1 cellular context compared by ENCODE assay signal in the genomic region with DNA sequence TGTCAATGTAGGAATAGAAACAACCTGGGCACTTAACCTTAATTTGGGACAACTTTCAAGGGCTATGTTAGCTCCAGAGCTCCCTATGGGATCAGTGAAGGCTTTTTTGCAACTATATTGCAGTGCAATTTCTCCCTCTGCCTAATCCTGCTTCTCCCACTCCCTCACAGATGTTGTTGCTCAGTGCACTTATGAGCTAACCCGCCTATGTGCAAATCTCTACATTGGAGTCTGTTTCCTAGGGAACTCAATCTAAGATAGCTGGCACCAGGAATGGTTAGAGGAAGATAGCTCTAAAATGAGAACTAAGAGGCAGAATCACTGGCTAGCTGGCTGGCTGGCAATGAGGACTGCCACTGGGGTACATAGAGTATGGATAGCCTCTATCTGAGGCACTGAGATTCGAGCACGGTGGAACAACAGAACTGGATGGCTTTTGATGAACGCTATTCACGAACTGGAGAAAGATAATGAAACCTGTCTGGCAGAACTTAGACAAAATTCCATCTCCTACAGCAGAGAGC.
TF ChIP-seq lines count a peak whose summit lies in the region.

No MANE protein-coding gene starts in this region.

TF ChIP-seq in WTC11, 78 proteins besides CTCF, POLR2A, EP300 and RAD21 (continued from another document):
- TF ChIP-seq, protein P1, sequence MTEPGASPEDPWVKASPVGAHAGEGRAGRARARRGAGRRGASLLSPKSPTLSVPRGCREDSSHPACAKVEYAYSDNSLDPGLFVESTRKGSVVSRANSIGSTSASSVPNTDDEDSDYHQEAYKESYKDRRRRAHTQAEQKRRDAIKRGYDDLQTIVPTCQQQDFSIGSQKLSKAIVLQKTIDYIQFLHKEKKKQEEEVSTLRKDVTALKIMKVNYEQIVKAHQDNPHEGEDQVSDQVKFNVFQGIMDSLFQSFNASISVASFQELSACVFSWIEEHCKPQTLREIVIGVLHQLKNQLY (CRISPR knock-in tag; IDR thresholded peaks at IDR 0.05), result no peak
- no peak for TF ChIP-seq NFE2L1 (CRISPR knock-in tag; IDR thresholded peaks at IDR 0.05)
- TF ChIP-seq EMX1 (CRISPR knock-in tag; IDR thresholded peaks at IDR 0.05), result no peak
- no peak for TF ChIP-seq FOXP1 (CRISPR knock-in tag; IDR thresholded peaks at IDR 0.05; ENCODE audit: borderline replicate concordance)
- no peak for TF ChIP-seq GTF2I (CRISPR knock-in tag; conservative IDR thresholded peaks at IDR 0.05)
- TF ChIP-seq, protein P2, sequence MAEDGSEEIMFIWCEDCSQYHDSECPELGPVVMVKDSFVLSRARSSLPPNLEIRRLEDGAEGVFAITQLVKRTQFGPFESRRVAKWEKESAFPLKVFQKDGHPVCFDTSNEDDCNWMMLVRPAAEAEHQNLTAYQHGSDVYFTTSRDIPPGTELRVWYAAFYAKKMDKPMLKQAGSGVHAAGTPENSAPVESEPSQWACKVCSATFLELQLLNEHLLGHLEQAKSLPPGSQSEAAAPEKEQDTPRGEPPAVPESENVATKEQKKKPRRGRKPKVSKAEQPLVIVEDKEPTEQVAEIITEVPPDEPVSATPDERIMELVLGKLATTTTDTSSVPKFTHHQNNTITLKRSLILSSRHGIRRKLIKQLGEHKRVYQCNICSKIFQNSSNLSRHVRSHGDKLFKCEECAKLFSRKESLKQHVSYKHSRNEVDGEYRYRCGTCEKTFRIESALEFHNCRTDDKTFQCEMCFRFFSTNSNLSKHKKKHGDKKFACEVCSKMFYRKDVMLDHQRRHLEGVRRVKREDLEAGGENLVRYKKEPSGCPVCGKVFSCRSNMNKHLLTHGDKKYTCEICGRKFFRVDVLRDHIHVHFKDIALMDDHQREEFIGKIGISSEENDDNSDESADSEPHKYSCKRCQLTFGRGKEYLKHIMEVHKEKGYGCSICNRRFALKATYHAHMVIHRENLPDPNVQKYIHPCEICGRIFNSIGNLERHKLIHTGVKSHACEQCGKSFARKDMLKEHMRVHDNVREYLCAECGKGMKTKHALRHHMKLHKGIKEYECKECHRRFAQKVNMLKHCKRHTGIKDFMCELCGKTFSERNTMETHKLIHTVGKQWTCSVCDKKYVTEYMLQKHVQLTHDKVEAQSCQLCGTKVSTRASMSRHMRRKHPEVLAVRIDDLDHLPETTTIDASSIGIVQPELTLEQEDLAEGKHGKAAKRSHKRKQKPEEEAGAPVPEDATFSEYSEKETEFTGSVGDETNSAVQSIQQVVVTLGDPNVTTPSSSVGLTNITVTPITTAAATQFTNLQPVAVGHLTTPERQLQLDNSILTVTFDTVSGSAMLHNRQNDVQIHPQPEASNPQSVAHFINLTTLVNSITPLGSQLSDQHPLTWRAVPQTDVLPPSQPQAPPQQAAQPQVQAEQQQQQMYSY (CRISPR knock-in tag; IDR thresholded peaks at IDR 0.05), result no peak
- no peak for TF ChIP-seq ELF4 (CRISPR knock-in tag; IDR thresholded peaks at IDR 0.05; ENCODE audit: low read depth)
- no peak for TF ChIP-seq PRRX2 (CRISPR knock-in tag; IDR thresholded peaks at IDR 0.05)
- TF ChIP-seq ZNF423 (CRISPR knock-in tag; IDR thresholded peaks at IDR 0.05), result no peak
- no peak for TF ChIP-seq TEAD1 (CRISPR knock-in tag; IDR thresholded peaks at IDR 0.05)
- TF ChIP-seq, protein P3, sequence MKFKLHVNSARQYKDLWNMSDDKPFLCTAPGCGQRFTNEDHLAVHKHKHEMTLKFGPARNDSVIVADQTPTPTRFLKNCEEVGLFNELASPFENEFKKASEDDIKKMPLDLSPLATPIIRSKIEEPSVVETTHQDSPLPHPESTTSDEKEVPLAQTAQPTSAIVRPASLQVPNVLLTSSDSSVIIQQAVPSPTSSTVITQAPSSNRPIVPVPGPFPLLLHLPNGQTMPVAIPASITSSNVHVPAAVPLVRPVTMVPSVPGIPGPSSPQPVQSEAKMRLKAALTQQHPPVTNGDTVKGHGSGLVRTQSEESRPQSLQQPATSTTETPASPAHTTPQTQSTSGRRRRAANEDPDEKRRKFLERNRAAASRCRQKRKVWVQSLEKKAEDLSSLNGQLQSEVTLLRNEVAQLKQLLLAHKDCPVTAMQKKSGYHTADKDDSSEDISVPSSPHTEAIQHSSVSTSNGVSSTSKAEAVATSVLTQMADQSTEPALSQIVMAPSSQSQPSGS (CRISPR knock-in tag; IDR thresholded peaks at IDR 0.05; ENCODE audit: borderline replicate concordance, low read depth), result no peak
TF ChIP-seq in WTC11: peak in this region for 0.
